Comparison of ENCODE assay signal across 11 cellular contexts in genomic region chr7:116512524-116513188, GRCh38. TPM values are rescaled to one million over a fixed set of nuclear protein-coding genes. Genes with fewer than 3 reads are reported as not detected.
DNase-seq lines count a peak whose midpoint lies in the region; ATAC-seq and TF ChIP-seq lines count a peak whose summit lies in the region.
"Had no signal": no experiment of that assay in that cellular context is flagged by ENCODE, and none has a peak within 500 bp of the region (broad histone marks: within the 10 kb centered on the region; RNA-seq: fewer than 3 reads in every experiment).

No MANE protein-coding gene starts in this region.

- CTCF ChIA-PET in naive thymus-derived CD4-positive, alpha-beta T cell (lab: Charles Lee): no interaction called here

- H3K4me3 ChIP-seq in AG10803 (ENCODE audit: low read length) (peak overlapping the region; percentile 39; the same call in 1 of the 2 replicates), Karpas-422 (ENCODE audit: low read length) (peak overlapping the region; percentile 65), choroid plexus epithelial cell (ENCODE audit: low read depth, low read length) (no peak overlapping the region)
- peak overlapping the region; percentile 53 for H3K4me3 ChIP-seq in naive thymus-derived CD4-positive, alpha-beta T cell (ENCODE audit: low read length)
- no peak overlapping the region for H3K4me3 ChIP-seq in effector memory CD4-positive, alpha-beta T cell (ENCODE audit: insufficient read depth, low read depth, low read length, poor library complexity, severe bottlenecking)

- no peak overlapping the region for H3K27ac ChIP-seq in Karpas-422 (ENCODE audit: low read length)
- H3K27ac ChIP-seq in naive thymus-derived CD4-positive, alpha-beta T cell (ENCODE audit: low read depth, low read length): no peak overlapping the region
- no peak overlapping the region for H3K27ac ChIP-seq in effector memory CD4-positive, alpha-beta T cell (ENCODE audit: insufficient read depth, low read length, poor library complexity, severe bottlenecking)

- no peak overlapping the region for H3K27ac Mint-ChIP-seq in naive thymus-derived CD4-positive, alpha-beta T cell
- H3K27ac Mint-ChIP-seq: H9 had no signal

- H3K9me3 ChIP-seq in Karpas-422 (ENCODE audit: low read length): no peaks in the 10 kb centered on the region
- no peaks in the 10 kb centered on the region for H3K9me3 ChIP-seq in naive thymus-derived CD4-positive, alpha-beta T cell (ENCODE audit: control insufficient read depth in 2 of 3, low read length in 3 of 3)
- no peaks in the 10 kb centered on the region for H3K9me3 ChIP-seq in effector memory CD4-positive, alpha-beta T cell (ENCODE audit: control insufficient read depth, low read length)

- no peaks in the 10 kb centered on the region for H4K20me1 ChIP-seq in Karpas-422 (ENCODE audit: insufficient read depth, low read depth, low read length)

- H3K27me3 ChIP-seq in Karpas-422 (ENCODE audit: low read length): no peaks in the 10 kb centered on the region
- no peaks in the 10 kb centered on the region for H3K27me3 ChIP-seq in naive thymus-derived CD4-positive, alpha-beta T cell (ENCODE audit: control insufficient read depth in 2 of 2, insufficient read depth in 2 of 2, low read length in 2 of 2)
- H3K27me3 ChIP-seq in effector memory CD4-positive, alpha-beta T cell (replicated peaks; ENCODE audit: control insufficient read depth, insufficient read depth, low read length, poor library complexity, severe bottlenecking): no peaks in the 10 kb centered on the region

- peak overlapping the region in 4 of 10 donors; percentile 53 to 84 (median 71) for H3K4me3 Mint-ChIP-seq in naive thymus-derived CD4-positive, alpha-beta T cell
- H3K4me3 Mint-ChIP-seq: H9 had no signal

- peaks cover 34 to 51% (median 46%) of the 10 kb centered on the region in 5 donors for H3K27me3 Mint-ChIP-seq in naive thymus-derived CD4-positive, alpha-beta T cell

- H3K4me1 ChIP-seq in Karpas-422 (ENCODE audit: low read length): peaks cover 17% of the 10 kb centered on the region
- H3K4me1 ChIP-seq in naive thymus-derived CD4-positive, alpha-beta T cell (ENCODE audit: control insufficient read depth in 2 of 2, insufficient read depth in 2 of 2, low read length in 2 of 2): no peaks in the 10 kb centered on the region
- no peaks in the 10 kb centered on the region for H3K4me1 ChIP-seq in effector memory CD4-positive, alpha-beta T cell (ENCODE audit: control insufficient read depth, insufficient read depth, low read length, poor library complexity, severe bottlenecking)

- H2AFZ ChIP-seq in Karpas-422 (ENCODE audit: low read length): peak overlapping the region; percentile 97

- peak overlapping the region; percentile 77 for H3K4me2 ChIP-seq in Karpas-422 (ENCODE audit: low read depth, low read length, poor library complexity, severe bottlenecking)

- POLR2A ChIA-PET in naive thymus-derived CD4-positive, alpha-beta T cell (lab: Charles Lee): no interaction called here

- peaks cover 0 to 16% (median 8%) of the 10 kb centered on the region in 7 donors for H3K4me1 Mint-ChIP-seq in naive thymus-derived CD4-positive, alpha-beta T cell

- TF ChIP-seq CTCF in AG10803 (conservative IDR thresholded peaks at IDR 0.05; ENCODE audit: low read length): no peak
- no peak for TF ChIP-seq CTCF in choroid plexus epithelial cell (conservative IDR thresholded peaks at IDR 0.05; ENCODE audit: low read depth, low read length)

- intact Hi-C loops in naive thymus-derived CD4-positive, alpha-beta T cell (cut with micrococcal nuclease): no loop called here

- H3K79me2 ChIP-seq in Karpas-422 (ENCODE audit: low read length): no peaks in the 10 kb centered on the region

- no peaks in the 10 kb centered on the region for H3K9me3 Mint-ChIP-seq in naive thymus-derived CD4-positive, alpha-beta T cell
- H3K9me3 Mint-ChIP-seq: H9 had no signal

- DNase-seq in AG10803 (ENCODE audit: low read depth): peak; percentile 42
- no peak for DNase-seq in Karpas-422
- peak; percentile 72 for DNase-seq in choroid plexus epithelial cell (ENCODE audit: low read depth)
- DNase-seq in naive thymus-derived CD4-positive, alpha-beta T cell: no peak
- no peak for DNase-seq in effector memory CD4-positive, alpha-beta T cell
- DNase-seq in NCI-H526 (lab: John Stamatoyannopoulos, UW): no peak
- DNase-seq in HuH-7 (ENCODE audit: low spot score): no peak
- DNase-seq: activated CD4-positive, alpha-beta T cell treated with anti-CD3 and anti-CD28 coated beads for 36 hours; H9; NCI-H1694 had no signal

- no peaks in the 10 kb centered on the region for H3K36me3 Mint-ChIP-seq in naive thymus-derived CD4-positive, alpha-beta T cell

- no peaks in the 10 kb centered on the region for H3K36me3 ChIP-seq in Karpas-422 (ENCODE audit: insufficient read depth, low read length)
- H3K36me3 ChIP-seq in naive thymus-derived CD4-positive, alpha-beta T cell (ENCODE audit: control insufficient read depth in 2 of 3, insufficient read depth in 3 of 3, low read length in 3 of 3): no peaks in the 10 kb centered on the region
- no peaks in the 10 kb centered on the region for H3K36me3 ChIP-seq in effector memory CD4-positive, alpha-beta T cell (ENCODE audit: control insufficient read depth, insufficient read depth, low read length)

- H3K9ac ChIP-seq in Karpas-422 (ENCODE audit: low read length): peak overlapping the region; percentile 64

- no peaks in the 10 kb centered on the region for H3K9me2 ChIP-seq in Karpas-422 (replicated peaks; ENCODE audit: insufficient read depth, low read length)

- ATAC-seq in naive thymus-derived CD4-positive, alpha-beta T cell: no peak
- no peak for ATAC-seq in HG02678 (IDR thresholded peaks at IDR 0.05; ENCODE audit: unreplicated experiment)

RNA-seq across cellular contexts. Expression of gene CAV1, which starts 12.2 kb away (rescaled TPM):
- total RNA-seq in Karpas-422 (2014; rRNA removed; shearing (Covaris generic); ENCODE audit: low replicate concordance): not detected in 2 replicates
- total RNA-seq in naive thymus-derived CD4-positive, alpha-beta T cell: under 1 TPM in 2 of 5 experiments, not detected in 3; 0.19 to 0.39 TPM
- not detected for polyA plus RNA-seq in naive thymus-derived CD4-positive, alpha-beta T cell

RNA-seq across cellular contexts. Expression of gene CAV2, which starts 13.1 kb away (rescaled TPM):
- total RNA-seq in Karpas-422 (2014; rRNA removed; shearing (Covaris generic); ENCODE audit: low replicate concordance): 1.2 TPM in 1 of 2 replicates, not detected in the other
- total RNA-seq in naive thymus-derived CD4-positive, alpha-beta T cell: under 1 TPM in 1 of 5 experiments, not detected in 4; 0.93 TPM
- not detected for polyA plus RNA-seq in naive thymus-derived CD4-positive, alpha-beta T cell
- total RNA-seq: activated CD4-positive, alpha-beta T cell treated with anti-CD3 and anti-CD28 coated beads for 36 hours had no signal

Comparison
In these comparisons a context has a peak if more than half of its experiments do, and no peak if none do; other contexts are left out.
1. DNase-seq: peak in AG10803 (single experiment) and choroid plexus epithelial cell (single experiment); none in Karpas-422 (single experiment), naive thymus-derived CD4-positive, alpha-beta T cell (0 of 9), effector memory CD4-positive, alpha-beta T cell (0 of 3), NCI-H526 (0 of 2) and HuH-7 (single experiment).
2. H3K4me3 ChIP-seq: peak in AG10803 (single experiment), Karpas-422 (single experiment) and naive thymus-derived CD4-positive, alpha-beta T cell (single experiment); none in choroid plexus epithelial cell (single experiment) and effector memory CD4-positive, alpha-beta T cell (single experiment).